ENCODE assay signal across 8 cellular contexts in genomic region chr7:148699024-148699771, GRCh38. TPM values are rescaled to one million over a fixed set of nuclear protein-coding genes. Genes with fewer than 3 reads are reported as not detected.
DNase-seq lines count a peak whose midpoint lies in the region; ATAC-seq and TF ChIP-seq lines count a peak whose summit lies in the region.

No MANE protein-coding gene starts in this region.

- H3K27ac ChIP-seq in epithelial cell of prostate, result peak overlapping the region; percentile 91

- H3K4me1 Mint-ChIP-seq in HFFc6 (ENCODE audit: low read depth), result peaks cover 54% of the 10 kb centered on the region

- peak; percentile 33 for ATAC-seq in stimulated activated naive CD8-positive, alpha-beta T cell treated with anti-CD3 and anti-CD28 coated beads, Interleukin-15, Interleukin-2, amounts not matched to agents 100 U/mL and 50 U/mL, for 24 hours

- H3K4me3 Mint-ChIP-seq in HFFc6, result peak overlapping the region; percentile 92

- no peaks in the 10 kb centered on the region for H3K9me3 Mint-ChIP-seq in HFFc6

- H3K27ac Mint-ChIP-seq in HFFc6, result peak overlapping the region; percentile 84

- DNase-seq in NCI-H748 (lab: John Stamatoyannopoulos, UW; ENCODE audit: unreplicated experiment), result peak; percentile 68
- DNase-seq in NCI-H748 treated with DMSO at 0.1 percent for 48 hours (lab: John Stamatoyannopoulos, UW), result no peak
- peak; percentile 47 for DNase-seq in HFFc6
- peak; percentile 83 for DNase-seq in NAMALWA (ENCODE audit: low spot score)
- DNase-seq in activated CD8-positive, alpha-beta memory T cell treated with anti-CD3 and anti-CD28 coated beads for 24 hours, result peak; percentile 85
- no peak for DNase-seq in epithelial cell of prostate (ENCODE audit: low read depth, low spot score)
- DNase-seq in myocyte (ENCODE audit: low read depth), result peak; percentile 72
- peak; percentile 65 for DNase-seq in stimulated activated naive CD8-positive, alpha-beta T cell treated with anti-CD3 and anti-CD28 coated beads, Interleukin-15, Interleukin-2, amounts not matched to agents 100 U/mL and 50 U/mL, for 24 hours

- TF ChIP-seq CTCF in HFFc6 (IDR thresholded peaks at IDR 0.05), result no peak

- no peaks in the 10 kb centered on the region; the same call in 1 of the 2 replicates for H3K27me3 Mint-ChIP-seq in HFFc6 (ENCODE audit: insufficient read depth)

- H3K36me3 Mint-ChIP-seq in HFFc6 (ENCODE audit: low read depth), result peaks cover 4% of the 10 kb centered on the region; the same call in 1 of the 2 replicates

RNA-seq across cellular contexts. Expression of gene CUL1, which starts 0.5 kb away (rescaled TPM):
- total RNA-seq in HFFc6 (2021; fragmentation: NEBNext Ultra II Directional; extraction: Animal tissue kit (Norgen Biotek cat#: 25700)), result 10 to 100 TPM; 42.9 to 50.9 (median 49.2) TPM
- 65.5 and 75.3 TPM in 2 replicates for total RNA-seq in myocyte
- 34.3 TPM for polyA plus RNA-seq in myocyte (2012)

Comparison
In these comparisons a context has a peak if more than half of its experiments do, and no peak if none do; other contexts are left out.
1. DNase-seq: peak in NCI-H748 (single experiment), HFFc6 (single experiment), NAMALWA (single experiment), activated CD8-positive, alpha-beta memory T cell treated with anti-CD3 and anti-CD28 coated beads for 24 hours (single experiment), myocyte (single experiment) and stimulated activated naive CD8-positive, alpha-beta T cell treated with anti-CD3 and anti-CD28 coated beads, Interleukin-15, Interleukin-2, amounts not matched to agents 100 U/mL and 50 U/mL, for 24 hours (single experiment); none in NCI-H748 treated with DMSO at 0.1 percent for 48 hours (single experiment) and epithelial cell of prostate (single experiment).